8 cellular contexts compared by ENCODE assay signal in genomic region chr6:26043389-26044139, GRCh38. TPM values are rescaled to one million over a fixed set of nuclear protein-coding genes. Genes with fewer than 3 reads are reported as not detected.
DNase-seq lines count a peak whose midpoint lies in the region; ATAC-seq and TF ChIP-seq lines count a peak whose summit lies in the region.

No MANE protein-coding gene starts in this region.

- H3K27me3 Mint-ChIP-seq in T-cell (no peaks in the 10 kb centered on the region), type B pancreatic cell (no peaks in the 10 kb centered on the region)

- H3K4me1 Mint-ChIP-seq in T-cell (peaks cover 15 to 27% (median 26%) of the 10 kb centered on the region in 3 donors), type B pancreatic cell (ENCODE audit: unreplicated experiment) (peaks cover 8% of the 10 kb centered on the region)

- H3K4me3 ChIP-seq in astrocyte of the spinal cord (ENCODE audit: low read depth, low read length): peak overlapping the region; percentile 58

- H3K4me3 Mint-ChIP-seq in T-cell (peak overlapping the region; percentile 84 to 91 (median 90)), type B pancreatic cell (no peak overlapping the region)

- peak; percentile 99 for DNase-seq in COLO829 (ENCODE audit: low spot score)
- DNase-seq in HS-5 (ENCODE audit: low read depth): peak; percentile 93
- DNase-seq in T-cell: peak; percentile 36 to 79 (median 66)
- peak; percentile 99 for DNase-seq in astrocyte of the spinal cord (ENCODE audit: low read depth, low spot score)
- peak; percentile 88 for DNase-seq in hepatic stellate cell (ENCODE audit: low spot score)
- DNase-seq in sciatic nerve (ENCODE audit: low spot score): peak; percentile 82
- DNase-seq in type B pancreatic cell (ENCODE audit: extremely low spot score, unreplicated experiment): no peak

- ATAC-seq in GM21360 (IDR thresholded peaks at IDR 0.05; ENCODE audit: unreplicated experiment) (peak; percentile 52), T-cell (replicated peaks in 1 of 4) (peak; percentile 71 to 76 (median 74)), sciatic nerve (peak; percentile 93)

- H3K27ac Mint-ChIP-seq in T-cell (peak overlapping the region; percentile 98), type B pancreatic cell (no peak overlapping the region)

- H3K9me3 Mint-ChIP-seq in T-cell (no peaks in the 10 kb centered on the region), type B pancreatic cell (peaks cover 3% of the 10 kb centered on the region)

- POLR2A ChIA-PET in T-cell (lab: Charles Lee): interaction anchor here (0.5 to 5.2 kb wide), 63 partner anchors 8 to 1850 kb away, joined by 3 to 682 read pairs (median 5); partner anchors contain the start of genes HFE (in 1 of the 2) and TRIM38 (in 1 of the 2)

- intact Hi-C loops in sciatic nerve (cut with DNase I): no loop called here

- in situ Hi-C loops in astrocyte of the spinal cord (cut with HindIII; ENCODE audit: low sequenced_read_pairs): no loop called here

- no peaks in the 10 kb centered on the region for H3K36me3 Mint-ChIP-seq in T-cell
- no peaks in the 10 kb centered on the region for H3K36me3 Mint-ChIP-seq in type B pancreatic cell

- no peak for TF ChIP-seq CTCF in astrocyte of the spinal cord (IDR thresholded peaks at IDR 0.05; ENCODE audit: low read depth, low read length)
- no peak for TF ChIP-seq CTCF in type B pancreatic cell (conservative IDR thresholded peaks at IDR 0.05)

- CTCF ChIA-PET in T-cell (lab: Charles Lee): interaction anchor here (0.6 to 2.4 kb wide), 22 partner anchors 9 to 115 kb away, joined by 3 to 76 read pairs (median 4); a partner anchor contains a TSS

RNA-seq across cellular contexts. Expression of gene HFE, which starts 43.7 kb away (rescaled TPM):
- 1 to 10 TPM; 1.0 to 2.4 (median 1.8) TPM for total RNA-seq in T-cell
- total RNA-seq in sciatic nerve: 13.9 TPM
- total RNA-seq in type B pancreatic cell (ENCODE audit: low replicate concordance): 2.2 and 2.6 TPM in 2 replicates
